9 cellular contexts compared by ENCODE assay signal in genomic region chr16:72241930-72242329, GRCh38.
DNase-seq lines count a peak whose midpoint lies in the region; ATAC-seq and TF ChIP-seq lines count a peak whose summit lies in the region.
"Had no signal": no experiment of that assay in that cellular context is flagged by ENCODE, and none has a peak within 500 bp of the region (broad histone marks: within the 10 kb centered on the region; RNA-seq: fewer than 3 reads in every experiment).

No MANE protein-coding gene starts in this region.

- no peaks in the 10 kb centered on the region for H3K4me1 ChIP-seq in right lobe of liver

- H3K4me3 Mint-ChIP-seq in activated T-helper 17 cell treated with anti-CD3 and anti-CD28 coated beads, Interleukin-2, amount 50 U/mL, for 72 hours = no peak overlapping the region

- no peaks in the 10 kb centered on the region for H3K36me3 Mint-ChIP-seq in activated T-helper 17 cell treated with anti-CD3 and anti-CD28 coated beads, Interleukin-2, amount 50 U/mL, for 72 hours (ENCODE audit: low read depth)

- DNase-seq in NCI-H345 treated with DMSO at 0.1 percent for 48 hours (lab: John Stamatoyannopoulos, UW; ENCODE audit: unreplicated experiment) (peak; percentile 14), cardiac fibroblast (ENCODE audit: low read depth in 2 of 2) (peak; percentile 76 to 80), right lobe of liver (no peak), NOMO-1 treated with dmso at 0.1 percent for 144 hours (lab: John Stamatoyannopoulos, UW; ENCODE audit: unreplicated experiment) (no peak), ureter (ENCODE audit: low spot score) (no peak)

- 31% methylated on average over 7 of the region's 7 CpGs for WGBS in right lobe of liver (ENCODE audit: insufficient coverage, low coverage, low lambda C conversion rate, missing lambda C conversion rate)

- H3K4me3 ChIP-seq in cardiac fibroblast (replicated peaks in 1 of 2; ENCODE audit: low read depth in 2 of 2, low read length in 2 of 2) (no peak overlapping the region), right lobe of liver (no peak overlapping the region)

- intact Hi-C loops in right lobe of liver (cut with DNase I) = no loop called here

- no peaks in the 10 kb centered on the region for H3K9me3 Mint-ChIP-seq in activated T-helper 17 cell treated with anti-CD3 and anti-CD28 coated beads, Interleukin-2, amount 50 U/mL, for 72 hours

- H3K27me3 Mint-ChIP-seq in activated T-helper 17 cell treated with anti-CD3 and anti-CD28 coated beads, Interleukin-2, amount 50 U/mL, for 72 hours = peaks cover 8% of the 10 kb centered on the region

- peak; percentile 36 for ATAC-seq in GM19463 (IDR thresholded peaks at IDR 0.05; ENCODE audit: unreplicated experiment)
- ATAC-seq in right lobe of liver = peak; percentile 64 to 83 (median 71)
- ATAC-seq in activated T-helper 17 cell treated with anti-CD3 and anti-CD28 coated beads, Interleukin-2, amount 50 U/mL, for 72 hours (replicated peaks) = no peak

- H3K36me3 ChIP-seq in right lobe of liver = no peaks in the 10 kb centered on the region
- H3K36me3 ChIP-seq: neutrophil had no signal

- H3K27ac ChIP-seq in C4-2B (no peak overlapping the region), right lobe of liver (no peak overlapping the region)
- H3K27ac ChIP-seq: neutrophil had no signal

- no peak overlapping the region for H3K27ac Mint-ChIP-seq in activated T-helper 17 cell treated with anti-CD3 and anti-CD28 coated beads, Interleukin-2, amount 50 U/mL, for 72 hours

- H3K9me3 ChIP-seq in right lobe of liver = no peaks in the 10 kb centered on the region
- H3K9me3 ChIP-seq: neutrophil had no signal

- no peak for TF ChIP-seq POLR2A in right lobe of liver (IDR thresholded peaks at IDR 0.05)

- peaks cover 0 to 3% of the 10 kb centered on the region in 2 donors for H3K27me3 ChIP-seq in right lobe of liver
- H3K27me3 ChIP-seq: neutrophil had no signal

- TF ChIP-seq CTCF in C4-2B (conservative IDR thresholded peaks at IDR 0.05) = peak; percentile 84
- TF ChIP-seq CTCF in cardiac fibroblast (IDR thresholded peaks at IDR 0.05; ENCODE audit: low read depth, low read length) = peak; percentile 95
- peak; percentile 49 to 63 (median 49) for TF ChIP-seq CTCF in right lobe of liver (IDR thresholded peaks at IDR 0.05)

- H3K4me1 Mint-ChIP-seq in activated T-helper 17 cell treated with anti-CD3 and anti-CD28 coated beads, Interleukin-2, amount 50 U/mL, for 72 hours = peaks cover 6% of the 10 kb centered on the region

Comparison
In these comparisons a context has a peak if more than half of its experiments do, and no peak if none do; other contexts are left out.
1. DNase-seq: peak in NCI-H345 treated with DMSO at 0.1 percent for 48 hours (single experiment) and cardiac fibroblast (2 of 2); none in right lobe of liver (0 of 3), NOMO-1 treated with dmso at 0.1 percent for 144 hours (single experiment) and ureter (single experiment).
2. Peak in every context shown above with its lines, with median percentiles within 50 percentile points of each other: CTCF ChIP-seq.